In the genomic region with DNA sequence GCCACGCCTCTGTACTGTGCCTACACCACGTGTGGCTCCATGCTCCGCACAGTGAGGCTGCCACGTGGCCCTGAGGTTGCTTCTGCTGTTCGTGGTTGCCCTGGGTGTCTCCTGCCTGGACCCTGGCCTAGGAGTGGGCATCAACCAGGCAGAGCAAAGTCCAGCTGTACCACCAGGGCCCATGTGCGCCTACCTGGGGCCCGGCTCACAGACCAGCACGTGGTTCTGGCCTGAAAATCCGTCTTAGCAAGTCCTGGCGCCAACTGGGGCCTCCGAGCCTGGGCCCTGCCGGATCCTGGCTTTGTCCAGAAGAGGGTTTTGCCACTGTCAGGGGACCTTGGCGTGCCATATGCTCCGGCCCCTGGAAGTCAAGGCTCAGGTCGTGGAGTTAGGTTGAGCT, we compare ENCODE assay signal across 29 cellular contexts.
"Had no signal": no experiment of that assay in that cellular context is flagged by ENCODE, and none has a peak within 500 bp of the region (broad histone marks: within the 10 kb centered on the region; RNA-seq: fewer than 3 reads in every experiment).

No MANE protein-coding gene starts in this region.

- H3K27ac ChIP-seq: ovary, parathyroid adenoma, psoas muscle, skin epidermis, spleen, stomach, thoracic aorta, thyroid gland, tibial nerve, upper lobe of left lung, vagina had no signal

- H3K27me3 ChIP-seq: ovary, thyroid gland, upper lobe of left lung, vagina had no signal

- H3K36me3 ChIP-seq: ovary, spleen, stomach, thoracic aorta, thyroid gland, tibial nerve, upper lobe of left lung, vagina had no signal

- H3K79me2 ChIP-seq: parathyroid adenoma had no signal

- H3K9ac ChIP-seq: parathyroid adenoma had no signal

- FAIRE-seq: urothelium cell line had no signal

- DNase-seq: naive B cell; naive thymus-derived CD8-positive, alpha-beta T cell; nephron progenitor cell; occipital lobe; ovary; posterior cingulate gyrus; psoas muscle; right cardiac atrium; spleen; stimulated activated CD4-positive, alpha-beta T cell treated with anti-CD3 and anti-CD28 coated beads, Interleukin-15, amount 100 ng/mL, for 24 hours; stimulated activated CD4-positive, alpha-beta T cell treated with anti-CD3 and anti-CD28 coated beads, Interleukin-2, amount 100 ng/mL, for 24 hours; stimulated activated CD4-positive, alpha-beta T cell treated with anti-CD3 and anti-CD28 coated beads, Interleukin-2, amount 100 ng/mL, for 48 hours; stimulated activated CD4-positive, alpha-beta T cell treated with anti-CD3 and anti-CD28 coated beads, Interleukin-4, amount 100 ng/mL, for 24 hours; stimulated activated naive B cell treated with anti-CD40 and anti-IgM and Interleukin-4, amounts not matched to agents 10 μg/mL and 1 μg/mL and 100 μg/mL, for 72 hours; stimulated activated naive CD4-positive, alpha-beta T cell treated with Interleukin-2 at 50 U/mL for 16 hours; stomach; thyroid gland; trophoblast cell had no signal

- ATAC-seq: naive thymus-derived CD8-positive, alpha-beta T cell; natural killer cell treated with Interleukin-12 subunit alpha and Interleukin-12 subunit beta and Interleukin-15 and Interleukin-18, amount 100 ng/mL, for 72 hours; psoas muscle; right cardiac atrium; sciatic nerve; stimulated activated effector memory CD8-positive, alpha-beta T cell treated with anti-CD3 and anti-CD28 coated beads, Interleukin-12 subunit alpha, Interleukin-12 subunit beta, amount 100 ng/mL, for 72 hours; stimulated activated naive B cell treated with anti-CD40 and anti-IgM and Interleukin-4, amounts not matched to agents 10 μg/mL and 1 μg/mL and 100 μg/mL, for 72 hours had no signal

- H3K4me3 ChIP-seq: ovary, psoas muscle, skin epidermis, smooth muscle cell, spleen, stomach, thoracic aorta, thyroid gland, tibial nerve, upper lobe of left lung, vagina had no signal

- H3K9me3 ChIP-seq: ovary, psoas muscle, spleen, stomach, thoracic aorta, thyroid gland, tibial nerve, upper lobe of left lung, vagina had no signal

- H3K4me1 ChIP-seq: parathyroid adenoma, psoas muscle, thyroid gland, upper lobe of left lung, vagina had no signal

- H3K4me2 ChIP-seq: smooth muscle cell had no signal

- H2AFZ ChIP-seq: parathyroid adenoma had no signal
